Comparison of ENCODE assay signal across 10 cellular contexts in the genomic region with DNA sequence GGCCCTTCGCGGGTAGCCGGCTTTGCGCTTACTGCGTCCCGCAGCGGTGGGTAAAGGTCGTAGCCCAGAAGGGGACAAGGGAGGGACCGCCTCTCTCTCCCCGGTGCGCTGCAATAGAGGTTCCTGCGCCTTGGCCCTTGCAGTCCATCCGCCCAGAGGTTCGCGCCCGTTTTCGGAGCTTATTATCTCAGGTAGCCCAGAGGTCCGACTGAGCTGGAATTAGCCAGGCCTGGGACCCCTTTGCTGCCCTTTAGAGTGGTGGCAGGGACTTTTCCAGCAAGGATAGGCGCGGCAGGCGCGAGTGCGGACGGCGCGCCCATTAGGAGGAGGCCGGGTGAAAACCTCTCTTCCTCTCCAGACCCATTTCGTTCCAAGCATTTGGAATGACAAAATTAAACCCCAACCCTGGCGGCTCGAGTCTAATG. TPM values are rescaled to one million over a fixed set of nuclear protein-coding genes. Genes with fewer than 3 reads are reported as not detected.
DNase-seq lines count a peak whose midpoint lies in the region; ATAC-seq and TF ChIP-seq lines count a peak whose summit lies in the region.
"Had no signal": no experiment of that assay in that cellular context is flagged by ENCODE, and none has a peak within 500 bp of the region (broad histone marks: within the 10 kb centered on the region; RNA-seq: fewer than 3 reads in every experiment).

No MANE protein-coding gene starts in this region.

- H3K27me3 Mint-ChIP-seq in activated naive CD8-positive, alpha-beta T cell, result peaks cover 46% of the 10 kb centered on the region

- no peaks in the 10 kb centered on the region for H3K36me3 Mint-ChIP-seq in activated naive CD8-positive, alpha-beta T cell

- no peaks in the 10 kb centered on the region for H3K9me3 Mint-ChIP-seq in activated naive CD8-positive, alpha-beta T cell (ENCODE audit: low read depth)

- H3K4me3 ChIP-seq in HUES6 (ENCODE audit: low read depth, low read length) (peak overlapping the region; percentile 58), skeletal muscle tissue (ENCODE audit: low read length in 3 of 3) (peak overlapping the region in 2 of 3 donors; percentile 45 to 58), gastroesophageal sphincter (peak overlapping the region in 1 of 2 donors; percentile 20)
- H3K4me3 ChIP-seq: SJSA1 had no signal

- TF ChIP-seq POLR2A in gastroesophageal sphincter (IDR thresholded peaks at IDR 0.05), result no peak

- H3K27ac Mint-ChIP-seq in activated naive CD8-positive, alpha-beta T cell, result no peak overlapping the region

- no CpG with 5 or more reads among the region's 30 CpGs for WGBS in gastroesophageal sphincter (ENCODE audit: low coverage in 1 of 2), 2 donors

- no peak for TF ChIP-seq CTCF in gastroesophageal sphincter (IDR thresholded peaks at IDR 0.05)

- H3K4me1 ChIP-seq in HUES6 (ENCODE audit: control insufficient read depth, insufficient read depth, low read length), result peaks cover 71% of the 10 kb centered on the region
- H3K4me1 ChIP-seq in skeletal muscle tissue (ENCODE audit: control insufficient read depth in 3 of 3, insufficient read depth in 3 of 3, low read length in 3 of 3), result peaks cover 29 to 44% (median 43%) of the 10 kb centered on the region in 3 donors
- H3K4me1 ChIP-seq in gastroesophageal sphincter, result peaks cover 0 to 58% (median 47%) of the 10 kb centered on the region in 3 donors

- H3K9ac ChIP-seq in HUES6 (ENCODE audit: low read length) (no peak overlapping the region), skeletal muscle tissue (ENCODE audit: low read depth in 1 of 3, low read length in 3 of 3) (no peak overlapping the region)

- H3K27ac ChIP-seq in HUES6 (ENCODE audit: low read depth, low read length), result no peak overlapping the region
- H3K27ac ChIP-seq in skeletal muscle tissue (ENCODE audit: low read depth, low read length), result no peak overlapping the region
- H3K27ac ChIP-seq in gastroesophageal sphincter, result no peak overlapping the region
- H3K27ac ChIP-seq: SJSA1 had no signal

- H3K4me3 Mint-ChIP-seq in activated naive CD8-positive, alpha-beta T cell, result peak overlapping the region; percentile 44

- DNase-seq in left kidney (ENCODE audit: low read depth, low spot score) (peak; percentile 19), ureter (ENCODE audit: low spot score) (no peak)
- DNase-seq: activated CD4-positive, alpha-beta T cell treated with anti-CD3 and anti-CD28 coated beads, Interleukin-2, amount 50 U/mL, for 1 hour; NCI-H510A treated with DMSO at 0.1 percent for 48 hours had no signal

- no peak for TF ChIP-seq EP300 in gastroesophageal sphincter (IDR thresholded peaks at IDR 0.05)

- H3K27me3 ChIP-seq in HUES6 (ENCODE audit: control insufficient read depth, insufficient read depth, low read length), result peaks cover 100% of the 10 kb centered on the region
- H3K27me3 ChIP-seq in skeletal muscle tissue (ENCODE audit: control insufficient read depth in 3 of 3, insufficient read depth in 3 of 3, low read length in 3 of 3), result peaks cover 97 to 99% (median 98%) of the 10 kb centered on the region in 3 donors
- peaks cover 100% of the 10 kb centered on the region for H3K27me3 ChIP-seq in gastroesophageal sphincter

- H3K4me1 Mint-ChIP-seq in activated naive CD8-positive, alpha-beta T cell (ENCODE audit: low read depth), result peaks cover 32% of the 10 kb centered on the region

- H3K9me3 ChIP-seq in HUES6 (ENCODE audit: control insufficient read depth, insufficient read depth, low read depth, low read length), result no peaks in the 10 kb centered on the region
- H3K9me3 ChIP-seq in skeletal muscle tissue (ENCODE audit: control insufficient read depth in 3 of 3, low read length in 3 of 3), result no peaks in the 10 kb centered on the region
- no peaks in the 10 kb centered on the region for H3K9me3 ChIP-seq in gastroesophageal sphincter

- ATAC-seq in GM19467 (IDR thresholded peaks at IDR 0.05; ENCODE audit: unreplicated experiment) (no peak), gastroesophageal sphincter (no peak)

- H3K36me3 ChIP-seq in HUES6 (ENCODE audit: control insufficient read depth, insufficient read depth, low read length) (no peaks in the 10 kb centered on the region), skeletal muscle tissue (ENCODE audit: control insufficient read depth in 3 of 3, insufficient read depth in 3 of 3, low read length in 3 of 3) (no peaks in the 10 kb centered on the region), gastroesophageal sphincter (no peaks in the 10 kb centered on the region)
- H3K36me3 ChIP-seq: SJSA1 had no signal

RNA-seq across cellular contexts. Expression of gene LHX4, which starts 5.0 kb away (rescaled TPM):
- total RNA-seq in skeletal muscle tissue, result not detected
- total RNA-seq in gastroesophageal sphincter, result not detected
- total RNA-seq in ureter, result not detected
